Comparison of ENCODE assay signal across 8 cellular contexts in the genomic region with DNA sequence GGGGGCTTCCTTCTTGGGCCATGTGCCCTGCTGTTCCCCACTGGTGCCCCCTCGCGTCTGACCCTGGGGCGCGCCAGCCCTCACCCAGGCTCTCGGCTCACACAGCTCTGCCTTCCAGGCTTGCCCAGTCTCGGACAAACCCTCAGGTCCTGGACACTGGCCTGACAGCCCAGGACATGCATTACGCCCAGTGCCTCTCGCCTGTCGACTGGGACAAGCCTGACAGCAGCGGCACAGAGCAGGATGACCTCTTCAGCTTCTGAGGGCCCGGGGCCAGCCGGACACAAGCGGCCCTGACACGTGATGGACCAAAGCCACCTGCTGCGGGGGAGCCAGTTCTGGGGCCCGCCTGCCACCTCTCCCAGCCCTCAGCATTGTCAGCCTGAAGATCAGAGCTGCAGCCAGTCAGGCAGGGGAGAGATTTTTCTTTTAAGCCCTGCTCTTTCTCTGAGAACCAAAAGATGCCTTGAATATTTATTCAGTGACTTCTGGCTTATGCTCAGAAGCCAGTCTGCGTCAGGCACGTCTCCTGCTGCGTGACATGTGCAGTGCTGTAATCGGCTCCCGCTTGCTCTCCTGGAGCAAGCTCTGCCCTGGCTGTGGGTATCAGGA. TPM values are rescaled to one million over a fixed set of nuclear protein-coding genes. Genes with fewer than 3 reads are reported as not detected.
DNase-seq lines count a peak whose midpoint lies in the region; ATAC-seq and TF ChIP-seq lines count a peak whose summit lies in the region.

No MANE protein-coding gene starts in this region.

- H3K79me2 ChIP-seq in OCI-LY1 (ENCODE audit: insufficient read depth, low read length): no peaks in the 10 kb centered on the region
- H3K79me2 ChIP-seq in neural cell (replicated peaks; ENCODE audit: insufficient read depth, low read length): no peaks in the 10 kb centered on the region

- H3K27me3 ChIP-seq in CD4-positive, CD25-positive, alpha-beta regulatory T cell (ENCODE audit: control insufficient read depth, insufficient read depth, low read length): no peaks in the 10 kb centered on the region
- H3K27me3 ChIP-seq in OCI-LY1 (ENCODE audit: insufficient read depth, low read length) (peaks cover 1% of the 10 kb centered on the region; the same call in 1 of the 2 replicates), neural cell (ENCODE audit: insufficient read depth, low read depth, low read length) (no peaks in the 10 kb centered on the region)

- peak overlapping the region; percentile 63 to 93 (median 91) for H3K27ac Mint-ChIP-seq in CD4-positive, CD25-positive, alpha-beta regulatory T cell

- H3K4me1 Mint-ChIP-seq in CD4-positive, CD25-positive, alpha-beta regulatory T cell: peaks cover 31 to 85% (median 40%) of the 10 kb centered on the region in 4 donors

- H3K4me2 ChIP-seq in OCI-LY1 (ENCODE audit: low read length) (peak overlapping the region; percentile 28; the same call in 1 of the 2 replicates), neural cell (ENCODE audit: low read length) (no peak overlapping the region)

- no peak overlapping the region for H3K4me3 ChIP-seq in CD4-positive, CD25-positive, alpha-beta regulatory T cell (ENCODE audit: low read depth, low read length)
- no peak overlapping the region for H3K4me3 ChIP-seq in OCI-LY1 (ENCODE audit: low read depth, low read length, poor library complexity, severe bottlenecking)
- H3K4me3 ChIP-seq in coronary artery: peak overlapping the region; percentile 44
- no peak overlapping the region for H3K4me3 ChIP-seq in neural cell (ENCODE audit: low read length)

- TF ChIP-seq EP300 in neural cell (conservative IDR thresholded peaks at IDR 0.05; ENCODE audit: poor library complexity, severe bottlenecking): no peak

- peak overlapping the region; percentile 93 to 99 (median 96) for H3K4me3 Mint-ChIP-seq in CD4-positive, CD25-positive, alpha-beta regulatory T cell

- H3F3A ChIP-seq in OCI-LY1 (ENCODE audit: insufficient read depth, low read length): no peaks in the 10 kb centered on the region
- H3F3A ChIP-seq in neural cell (ENCODE audit: insufficient read depth, low read length, poor library complexity, severe bottlenecking): no peaks in the 10 kb centered on the region

- peaks cover 27% of the 10 kb centered on the region for H3K36me3 ChIP-seq in CD4-positive, CD25-positive, alpha-beta regulatory T cell (ENCODE audit: control insufficient read depth, insufficient read depth, low read length)
- no peaks in the 10 kb centered on the region for H3K36me3 ChIP-seq in OCI-LY1 (ENCODE audit: insufficient read depth, low read length)
- H3K36me3 ChIP-seq in neural cell (ENCODE audit: insufficient read depth, low read length): no peaks in the 10 kb centered on the region

- H3K9me3 ChIP-seq in CD4-positive, CD25-positive, alpha-beta regulatory T cell (ENCODE audit: control insufficient read depth in 2 of 2, low read length in 2 of 2): no peaks in the 10 kb centered on the region
- H3K9me3 ChIP-seq in OCI-LY1 (ENCODE audit: low read length) (no peaks in the 10 kb centered on the region), neural cell (ENCODE audit: low read length) (no peaks in the 10 kb centered on the region)

- TF ChIP-seq CTCF in OCI-LY1 (IDR thresholded peaks at IDR 0.05; ENCODE audit: low read length): peak; percentile 54
- no peak for TF ChIP-seq CTCF in coronary artery (IDR thresholded peaks at IDR 0.05)
- no peak for TF ChIP-seq CTCF in neural cell (IDR thresholded peaks at IDR 0.05; ENCODE audit: poor library complexity, severe bottlenecking)

- no peak for ATAC-seq in CD4-positive, CD25-positive, alpha-beta regulatory T cell (ENCODE audit: low read depth in 2 of 2)
- ATAC-seq in HG03354 (IDR thresholded peaks at IDR 0.05; ENCODE audit: poor library complexity, severe bottlenecking, unreplicated experiment): no peak
- no peak for ATAC-seq in GM21381 (IDR thresholded peaks at IDR 0.05; ENCODE audit: unreplicated experiment)

- no peak for TF ChIP-seq RAD21 in neural cell (conservative IDR thresholded peaks at IDR 0.05)

- no peak overlapping the region for H3K27ac ChIP-seq in CD4-positive, CD25-positive, alpha-beta regulatory T cell (ENCODE audit: insufficient read depth, low read length, poor library complexity, severe bottlenecking)
- no peak overlapping the region for H3K27ac ChIP-seq in OCI-LY1 (ENCODE audit: low read depth, low read length, poor library complexity, severe bottlenecking)
- H3K27ac ChIP-seq in coronary artery: peak overlapping the region; percentile 74 to 96
- H3K27ac ChIP-seq in neural cell (ENCODE audit: low read length): no peak overlapping the region

- no peaks in the 10 kb centered on the region for H4K20me1 ChIP-seq in OCI-LY1 (ENCODE audit: insufficient read depth, low read length)
- H4K20me1 ChIP-seq in neural cell (ENCODE audit: insufficient read depth): no peaks in the 10 kb centered on the region

- H3K9me3 Mint-ChIP-seq in CD4-positive, CD25-positive, alpha-beta regulatory T cell: no peaks in the 10 kb centered on the region

- no peaks in the 10 kb centered on the region for H3K27me3 Mint-ChIP-seq in CD4-positive, CD25-positive, alpha-beta regulatory T cell

- peak in 2 of 3 donors; percentile 15 to 60 for DNase-seq in CD4-positive, CD25-positive, alpha-beta regulatory T cell
- DNase-seq in coronary artery (ENCODE audit: low spot score) (no peak), CD1c-positive myeloid dendritic cell (ENCODE audit: extremely low spot score) (no peak), middle frontal gyrus (ENCODE audit: extremely low spot score, low spot score) (no peak)

- H3K9ac ChIP-seq in OCI-LY1 (ENCODE audit: low read length) (no peak overlapping the region), neural cell (ENCODE audit: low read length) (peak overlapping the region; percentile 29)

- H3K36me3 Mint-ChIP-seq in CD4-positive, CD25-positive, alpha-beta regulatory T cell: peaks cover 39% of the 10 kb centered on the region

- peaks cover 67% of the 10 kb centered on the region for H3K4me1 ChIP-seq in CD4-positive, CD25-positive, alpha-beta regulatory T cell (ENCODE audit: control insufficient read depth, insufficient read depth, low read length, poor library complexity, severe bottlenecking)
- peaks cover 39% of the 10 kb centered on the region for H3K4me1 ChIP-seq in OCI-LY1 (ENCODE audit: insufficient read depth, low read length, severe bottlenecking)

- H2AFZ ChIP-seq in OCI-LY1 (ENCODE audit: low read length) (no peak overlapping the region), neural cell (ENCODE audit: low read depth, low read length) (no peak overlapping the region)

- H3K9me2 ChIP-seq in OCI-LY1 (ENCODE audit: low read depth, low read length) (no peaks in the 10 kb centered on the region), neural cell (ENCODE audit: insufficient read depth, low read length) (no peaks in the 10 kb centered on the region)

TF ChIP-seq in neural cell, 6 proteins besides CTCF, POLR2A, EP300 and RAD21:
- TF ChIP-seq SMC3 (conservative IDR thresholded peaks at IDR 0.05; ENCODE audit: poor library complexity) (no peak), POLR2AphosphoS5 (IDR thresholded peaks at IDR 0.05) (no peak), EZH2 (IDR thresholded peaks at IDR 0.05; ENCODE audit: borderline replicate concordance, insufficient read depth, low read length, poor library complexity, severe bottlenecking) (no peak), TAF1 (IDR thresholded peaks at IDR 0.05; ENCODE audit: low read depth) (no peak), MXI1 (conservative IDR thresholded peaks at IDR 0.05; ENCODE audit: poor library complexity, severe bottlenecking) (no peak)
- TF ChIP-seq, protein P1, sequence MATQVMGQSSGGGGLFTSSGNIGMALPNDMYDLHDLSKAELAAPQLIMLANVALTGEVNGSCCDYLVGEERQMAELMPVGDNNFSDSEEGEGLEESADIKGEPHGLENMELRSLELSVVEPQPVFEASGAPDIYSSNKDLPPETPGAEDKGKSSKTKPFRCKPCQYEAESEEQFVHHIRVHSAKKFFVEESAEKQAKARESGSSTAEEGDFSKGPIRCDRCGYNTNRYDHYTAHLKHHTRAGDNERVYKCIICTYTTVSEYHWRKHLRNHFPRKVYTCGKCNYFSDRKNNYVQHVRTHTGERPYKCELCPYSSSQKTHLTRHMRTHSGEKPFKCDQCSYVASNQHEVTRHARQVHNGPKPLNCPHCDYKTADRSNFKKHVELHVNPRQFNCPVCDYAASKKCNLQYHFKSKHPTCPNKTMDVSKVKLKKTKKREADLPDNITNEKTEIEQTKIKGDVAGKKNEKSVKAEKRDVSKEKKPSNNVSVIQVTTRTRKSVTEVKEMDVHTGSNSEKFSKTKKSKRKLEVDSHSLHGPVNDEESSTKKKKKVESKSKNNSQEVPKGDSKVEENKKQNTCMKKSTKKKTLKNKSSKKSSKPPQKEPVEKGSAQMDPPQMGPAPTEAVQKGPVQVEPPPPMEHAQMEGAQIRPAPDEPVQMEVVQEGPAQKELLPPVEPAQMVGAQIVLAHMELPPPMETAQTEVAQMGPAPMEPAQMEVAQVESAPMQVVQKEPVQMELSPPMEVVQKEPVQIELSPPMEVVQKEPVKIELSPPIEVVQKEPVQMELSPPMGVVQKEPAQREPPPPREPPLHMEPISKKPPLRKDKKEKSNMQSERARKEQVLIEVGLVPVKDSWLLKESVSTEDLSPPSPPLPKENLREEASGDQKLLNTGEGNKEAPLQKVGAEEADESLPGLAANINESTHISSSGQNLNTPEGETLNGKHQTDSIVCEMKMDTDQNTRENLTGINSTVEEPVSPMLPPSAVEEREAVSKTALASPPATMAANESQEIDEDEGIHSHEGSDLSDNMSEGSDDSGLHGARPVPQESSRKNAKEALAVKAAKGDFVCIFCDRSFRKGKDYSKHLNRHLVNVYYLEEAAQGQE (IDR thresholded peaks at IDR 0.05; ENCODE audit: borderline replicate concordance): no peak

RNA-seq across cellular contexts. Expression of a gene that starts 23.4 kb away (rescaled TPM):
- total RNA-seq in CD4-positive, CD25-positive, alpha-beta regulatory T cell: 98.7 TPM
- polyA plus RNA-seq in CD4-positive, CD25-positive, alpha-beta regulatory T cell: 100 to 1,000 TPM; 170 to 326 (median 258) TPM
- polyA plus RNA-seq in neural cell: 0.22 and 0.54 TPM in 2 replicates
- polyA minus RNA-seq in neural cell: not detected in 2 replicates

RNA-seq across cellular contexts. Expression of a gene that starts 49.8 kb away (rescaled TPM):
- 15.1 TPM for total RNA-seq in CD4-positive, CD25-positive, alpha-beta regulatory T cell
- polyA plus RNA-seq in CD4-positive, CD25-positive, alpha-beta regulatory T cell: 1 to 10 TPM; 3.1 to 3.5 (median 3.3) TPM
- 0.66 and 1.3 TPM in 2 replicates for polyA plus RNA-seq in neural cell
- polyA minus RNA-seq in neural cell: 0.81 and 1.7 TPM in 2 replicates

Comparison
In these comparisons a context has a peak if more than half of its experiments do, and no peak if none do; other contexts are left out.
1. DNase-seq: peak in CD4-positive, CD25-positive, alpha-beta regulatory T cell (2 of 3); none in coronary artery (single experiment), CD1c-positive myeloid dendritic cell (single experiment) and middle frontal gyrus (single experiment).
2. H3K27ac ChIP-seq: peak in coronary artery (2 of 2); none in CD4-positive, CD25-positive, alpha-beta regulatory T cell (single experiment), OCI-LY1 (single experiment) and neural cell (single experiment).
3. RNA of a gene that starts 23.4 kb away (polyA plus RNA-seq): 170 to 326 TPM in CD4-positive, CD25-positive, alpha-beta regulatory T cell; 0.22 to 0.54 TPM in neural cell; every median in the first group is over 100 times any median in the second.